8 cellular contexts compared by ENCODE assay signal in genomic region chr16:22077700-22078313, GRCh38. TPM values are rescaled to one million over a fixed set of nuclear protein-coding genes. Genes with fewer than 3 reads are reported as not detected.
A peak's percentile ranks its signal among the peaks of the same experiment; 100 is the strongest.
DNase-seq lines count a peak whose midpoint lies in the region; ATAC-seq and TF ChIP-seq lines count a peak whose summit lies in the region.

No MANE protein-coding gene starts in this region.

- DNase-seq in BJ (ENCODE audit: low read depth), result no peak
- DNase-seq in HFF-Myc (ENCODE audit: extremely low read depth, low read depth), result peak; percentile 41
- peak; percentile 42 for DNase-seq in activated CD8-positive, alpha-beta memory T cell treated with anti-CD3 and anti-CD28 coated beads, Interleukin-2, amount 50 U/mL, for 24 hours (ENCODE audit: extremely low read depth)
- DNase-seq in erythroblast (lab: John Stamatoyannopoulos, UW), result peak; percentile 58 to 79
- DNase-seq in stimulated activated naive CD8-positive, alpha-beta T cell treated with anti-CD3 and anti-CD28 coated beads, Interleukin-15, Interleukin-2, amounts not matched to agents 100 U/mL and 50 U/mL, for 24 hours, result peak; percentile 78

- H3K27me3 ChIP-seq in BJ (ENCODE audit: control insufficient read depth, insufficient read depth, low read length), result no peaks in the 10 kb centered on the region
- no peaks in the 10 kb centered on the region for H3K27me3 ChIP-seq in OCI-LY3 (ENCODE audit: low read depth, low read length)
- no peaks in the 10 kb centered on the region for H3K27me3 ChIP-seq in neural cell (ENCODE audit: insufficient read depth, low read depth, low read length)

- no peak overlapping the region for H3K9ac ChIP-seq in OCI-LY3 (ENCODE audit: low read length)
- no peak overlapping the region for H3K9ac ChIP-seq in neural cell (ENCODE audit: low read length)

- H3K4me3 ChIP-seq in BJ (ENCODE audit: low read depth, low read length) (no peak overlapping the region), HFF-Myc (replicated peaks; ENCODE audit: low read depth, low read length) (no peak overlapping the region), OCI-LY3 (ENCODE audit: low read length) (no peak overlapping the region), neural cell (ENCODE audit: low read length) (no peak overlapping the region)

- POLR2A ChIA-PET in BJ (lab: Charles Lee), result no interaction called here

- no peak for TF ChIP-seq EP300 in neural cell (conservative IDR thresholded peaks at IDR 0.05; ENCODE audit: poor library complexity, severe bottlenecking)

- H2AFZ ChIP-seq in OCI-LY3 (ENCODE audit: low read depth, low read length) (no peak overlapping the region), neural cell (ENCODE audit: low read depth, low read length) (no peak overlapping the region)

- no peaks in the 10 kb centered on the region for H3F3A ChIP-seq in neural cell (ENCODE audit: insufficient read depth, low read length, poor library complexity, severe bottlenecking)

- TF ChIP-seq RAD21 in neural cell (conservative IDR thresholded peaks at IDR 0.05), result peak; percentile 74

- no peaks in the 10 kb centered on the region; the same call in 1 of the 2 replicates for H3K36me3 ChIP-seq in BJ (ENCODE audit: control insufficient read depth, insufficient read depth, low read length)
- no peaks in the 10 kb centered on the region for H3K36me3 ChIP-seq in OCI-LY3 (replicated peaks; ENCODE audit: low read depth, low read length)
- H3K36me3 ChIP-seq in neural cell (ENCODE audit: insufficient read depth, low read length), result no peaks in the 10 kb centered on the region

- H4K20me1 ChIP-seq in OCI-LY3 (ENCODE audit: insufficient read depth, low read length), result no peaks in the 10 kb centered on the region
- no peaks in the 10 kb centered on the region for H4K20me1 ChIP-seq in neural cell (ENCODE audit: insufficient read depth)

- H3K9me2 ChIP-seq in neural cell (ENCODE audit: insufficient read depth, low read length), result no peaks in the 10 kb centered on the region

- H3K79me2 ChIP-seq in OCI-LY3 (ENCODE audit: low read length) (no peaks in the 10 kb centered on the region), neural cell (replicated peaks; ENCODE audit: insufficient read depth, low read length) (no peaks in the 10 kb centered on the region)

- H3K4me1 ChIP-seq in OCI-LY3 (ENCODE audit: low read length), result no peaks in the 10 kb centered on the region

- CTCF ChIA-PET in BJ (lab: Yijun Ruan, JAX), result interaction anchor here (0.8 to 4.3 kb wide), 44 partner anchors 11 to 250 kb away, joined by 3 to 90 read pairs (median 6); partner anchors contain the start of genes MOSMO, PDZD9 and VWA3A

- peak; percentile 85 for TF ChIP-seq CTCF in BJ (IDR thresholded peaks at IDR 0.05; ENCODE audit: insufficient read depth, low read depth, low read length)
- peak; percentile 84 for TF ChIP-seq CTCF in HFF-Myc (IDR thresholded peaks at IDR 0.05; ENCODE audit: low read depth, low read length, missing control alignments)
- peak; percentile 90 for TF ChIP-seq CTCF in OCI-LY3 (IDR thresholded peaks at IDR 0.05; ENCODE audit: low read depth, low read length)
- peak; percentile 74 for TF ChIP-seq CTCF in neural cell (IDR thresholded peaks at IDR 0.05; ENCODE audit: poor library complexity, severe bottlenecking)

- TF ChIP-seq POLR2A in erythroblast (IDR thresholded peaks at IDR 0.05; ENCODE audit: low read length), result no peak

- H3K27ac ChIP-seq in OCI-LY3 (ENCODE audit: low read length) (no peak overlapping the region), neural cell (ENCODE audit: low read length) (no peak overlapping the region)

- no peaks in the 10 kb centered on the region for H3K9me3 ChIP-seq in OCI-LY3 (ENCODE audit: insufficient read depth, low read length)
- no peaks in the 10 kb centered on the region for H3K9me3 ChIP-seq in neural cell (ENCODE audit: low read length)

- H3K4me2 ChIP-seq in OCI-LY3 (ENCODE audit: low read length) (no peak overlapping the region), neural cell (ENCODE audit: low read length) (no peak overlapping the region)

- peak; percentile 49 for ATAC-seq in stimulated activated naive CD8-positive, alpha-beta T cell treated with anti-CD3 and anti-CD28 coated beads, Interleukin-15, Interleukin-2, amounts not matched to agents 100 U/mL and 50 U/mL, for 24 hours
- no peak for ATAC-seq in HG02938 (IDR thresholded peaks at IDR 0.05; ENCODE audit: unreplicated experiment)

TF ChIP-seq in neural cell, 6 proteins besides CTCF, POLR2A, EP300 and RAD21:
- TF ChIP-seq EZH2 (IDR thresholded peaks at IDR 0.05; ENCODE audit: borderline replicate concordance, insufficient read depth, low read length, poor library complexity, severe bottlenecking) (no peak), POLR2AphosphoS5 (IDR thresholded peaks at IDR 0.05) (no peak), SMC3 (conservative IDR thresholded peaks at IDR 0.05; ENCODE audit: poor library complexity) (peak; percentile 74), MXI1 (conservative IDR thresholded peaks at IDR 0.05; ENCODE audit: poor library complexity, severe bottlenecking) (no peak), REST (IDR thresholded peaks at IDR 0.05; ENCODE audit: borderline replicate concordance) (no peak), TAF1 (IDR thresholded peaks at IDR 0.05; ENCODE audit: low read depth) (no peak)
TF ChIP-seq in neural cell: peak in this region for 1.

RNA-seq across cellular contexts. Expression of gene VWA3A, which starts 14.5 kb away (rescaled TPM):
- polyA plus RNA-seq in BJ (2011; rRNA removed) (0.02 and 0.15 TPM in 2 replicates), neural cell (0.96 and 1.8 TPM in 2 replicates)
- polyA minus RNA-seq in BJ (2011; rRNA and poly(A)+ RNA removed), result not detected in 2 replicates
- polyA minus RNA-seq in neural cell, result 1.3 and 1.5 TPM in 2 replicates
